In genomic region chr14:69612759-69613145, GRCh38 we compare ENCODE assay signal across 8 cellular contexts. TPM values are rescaled to one million over a fixed set of nuclear protein-coding genes. Genes with fewer than 3 reads are reported as not detected.
DNase-seq lines count a peak whose midpoint lies in the region; ATAC-seq and TF ChIP-seq lines count a peak whose summit lies in the region.

No MANE protein-coding gene starts in this region.

- H3K27ac Mint-ChIP-seq in Calu3 (ENCODE audit: unreplicated experiment), result peak overlapping the region; percentile 94

- peaks cover 50% of the 10 kb centered on the region for H3K4me1 Mint-ChIP-seq in Calu3 (ENCODE audit: low read depth, unreplicated experiment)

- peak overlapping the region; percentile 99 for H3K27ac ChIP-seq in muscle layer of duodenum (ENCODE audit: low read length)

- no peaks in the 10 kb centered on the region for H3K9me3 ChIP-seq in muscle layer of duodenum (ENCODE audit: control insufficient read depth in 1 of 2, low read length in 2 of 2)

- H3K36me3 Mint-ChIP-seq in Calu3 (ENCODE audit: insufficient read depth, unreplicated experiment), result peaks cover 17% of the 10 kb centered on the region

- intact Hi-C loops in Calu3 (cut with micrococcal nuclease; ENCODE audit: unreplicated experiment), result loop anchor here (1.0 kb wide), 1 partner anchor 8 kb away; no protein-coding TSS in a partner anchor
- intact Hi-C loops in left colon (cut with DNase I, micrococcal nuclease), result no loop called here

- H3K4me1 ChIP-seq in muscle layer of duodenum (ENCODE audit: control insufficient read depth in 1 of 2, insufficient read depth in 2 of 2, low read length in 2 of 2), result peaks cover 28 to 48% of the 10 kb centered on the region in 2 donors

- peak overlapping the region; percentile 96 for H3K4me3 Mint-ChIP-seq in Calu3 (ENCODE audit: low read depth, unreplicated experiment)

- H3K27me3 ChIP-seq in muscle layer of duodenum (ENCODE audit: low read depth, low read length), result no peaks in the 10 kb centered on the region

- H3K27me3 Mint-ChIP-seq in Calu3 (ENCODE audit: unreplicated experiment), result no peaks in the 10 kb centered on the region

- CTCF ChIA-PET in Calu3 (lab: Charles Lee), result interaction anchor here (0.8 to 0.9 kb wide), 2 partner anchors 45 to 93 kb away, joined by 3 to 4 read pairs; no protein-coding TSS in a partner anchor

- DNase-seq in Calu3 (no peak), cerebellar cortex (ENCODE audit: low spot score) (peak; percentile 76), NCI-H2107 (lab: John Stamatoyannopoulos, UW) (no peak), left colon (no peak), HPDE6-E6E7 (ENCODE audit: extremely low spot score) (no peak)

- no peaks in the 10 kb centered on the region for H3K9me3 Mint-ChIP-seq in Calu3 (ENCODE audit: low read depth, unreplicated experiment)

- no peak for TF ChIP-seq CTCF in Calu3 (IDR thresholded peaks at IDR 0.05; ENCODE audit: unreplicated experiment)
- TF ChIP-seq CTCF in LNCAP (IDR thresholded peaks at IDR 0.05), result peak; percentile 60

- ATAC-seq in left colon, result no peak
- ATAC-seq in HG03135 (IDR thresholded peaks at IDR 0.05; ENCODE audit: unreplicated experiment), result no peak

- no peaks in the 10 kb centered on the region for H3K36me3 ChIP-seq in muscle layer of duodenum (ENCODE audit: control insufficient read depth in 1 of 2, insufficient read depth in 2 of 2, low read length in 2 of 2)

- H3K4me3 ChIP-seq in muscle layer of duodenum (ENCODE audit: low read depth in 1 of 2, low read length in 2 of 2), result peak overlapping the region; percentile 87 to 95

- BruUV-seq in Calu3 (replicated peaks; lab: Mats Ljungman, UMichigan), result TSS peak; percentile 36

RNA-seq across cellular contexts. Expression of gene SUSD6, which starts 1.4 kb away (rescaled TPM):
- 44.7 and 45.5 TPM in 2 replicates for total RNA-seq in Calu3 (2022)
- total RNA-seq in left colon, result 10 to 100 TPM; 73.8 to 98.9 TPM

RNA-seq across cellular contexts. Expression of gene CCDC177, which starts 38.1 kb away (rescaled TPM):
- total RNA-seq in Calu3 (2022) (not detected in 2 replicates), left colon (not detected)
